Comparison of ENCODE assay signal across 8 cellular contexts in the genomic region with DNA sequence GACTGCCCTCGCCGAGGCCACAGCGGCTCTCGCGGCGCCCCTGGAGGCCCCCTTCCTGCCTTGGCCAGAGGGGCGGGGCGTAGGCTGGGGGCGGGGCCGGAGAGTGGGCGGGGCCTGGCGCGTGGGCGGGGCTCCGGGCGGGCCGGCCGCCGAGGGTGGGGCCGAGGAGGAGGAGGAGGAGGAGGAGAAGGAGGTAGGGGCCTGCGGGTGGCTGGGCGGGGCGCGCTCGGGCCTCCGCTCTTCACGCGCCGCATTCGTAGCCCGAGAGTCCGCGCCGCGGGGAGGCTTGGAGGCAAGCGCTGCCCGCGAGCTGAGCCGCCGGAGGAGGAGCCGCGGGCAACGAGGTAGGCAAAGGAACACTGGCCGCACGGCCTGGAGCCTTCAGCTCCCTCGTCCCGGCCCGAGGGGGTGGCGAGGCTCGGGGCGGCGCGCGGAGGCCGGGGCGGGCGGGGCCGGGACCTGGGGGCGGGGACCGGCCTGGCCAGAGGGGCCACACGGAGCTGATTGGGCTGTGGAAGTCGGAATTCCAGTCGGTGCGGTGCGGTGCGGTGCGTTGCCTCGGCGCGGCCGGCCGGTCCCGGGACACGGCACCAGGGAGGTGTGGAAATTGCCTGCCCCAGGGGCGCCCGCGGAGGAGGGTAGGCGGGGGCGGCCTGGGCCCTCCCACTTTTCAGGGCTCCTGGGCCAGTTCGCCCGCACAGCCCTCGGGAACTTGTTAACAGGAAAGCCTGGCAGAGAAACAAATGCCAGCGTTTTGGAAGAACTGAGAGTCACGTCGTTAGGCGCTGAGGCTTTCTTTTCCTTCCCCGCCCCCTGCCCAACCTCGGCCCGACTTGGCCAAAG. TPM values are rescaled to one million over a fixed set of nuclear protein-coding genes. Genes with fewer than 3 reads are reported as not detected.
DNase-seq lines count a peak whose midpoint lies in the region; ATAC-seq and TF ChIP-seq lines count a peak whose summit lies in the region.

A gene with protein sequence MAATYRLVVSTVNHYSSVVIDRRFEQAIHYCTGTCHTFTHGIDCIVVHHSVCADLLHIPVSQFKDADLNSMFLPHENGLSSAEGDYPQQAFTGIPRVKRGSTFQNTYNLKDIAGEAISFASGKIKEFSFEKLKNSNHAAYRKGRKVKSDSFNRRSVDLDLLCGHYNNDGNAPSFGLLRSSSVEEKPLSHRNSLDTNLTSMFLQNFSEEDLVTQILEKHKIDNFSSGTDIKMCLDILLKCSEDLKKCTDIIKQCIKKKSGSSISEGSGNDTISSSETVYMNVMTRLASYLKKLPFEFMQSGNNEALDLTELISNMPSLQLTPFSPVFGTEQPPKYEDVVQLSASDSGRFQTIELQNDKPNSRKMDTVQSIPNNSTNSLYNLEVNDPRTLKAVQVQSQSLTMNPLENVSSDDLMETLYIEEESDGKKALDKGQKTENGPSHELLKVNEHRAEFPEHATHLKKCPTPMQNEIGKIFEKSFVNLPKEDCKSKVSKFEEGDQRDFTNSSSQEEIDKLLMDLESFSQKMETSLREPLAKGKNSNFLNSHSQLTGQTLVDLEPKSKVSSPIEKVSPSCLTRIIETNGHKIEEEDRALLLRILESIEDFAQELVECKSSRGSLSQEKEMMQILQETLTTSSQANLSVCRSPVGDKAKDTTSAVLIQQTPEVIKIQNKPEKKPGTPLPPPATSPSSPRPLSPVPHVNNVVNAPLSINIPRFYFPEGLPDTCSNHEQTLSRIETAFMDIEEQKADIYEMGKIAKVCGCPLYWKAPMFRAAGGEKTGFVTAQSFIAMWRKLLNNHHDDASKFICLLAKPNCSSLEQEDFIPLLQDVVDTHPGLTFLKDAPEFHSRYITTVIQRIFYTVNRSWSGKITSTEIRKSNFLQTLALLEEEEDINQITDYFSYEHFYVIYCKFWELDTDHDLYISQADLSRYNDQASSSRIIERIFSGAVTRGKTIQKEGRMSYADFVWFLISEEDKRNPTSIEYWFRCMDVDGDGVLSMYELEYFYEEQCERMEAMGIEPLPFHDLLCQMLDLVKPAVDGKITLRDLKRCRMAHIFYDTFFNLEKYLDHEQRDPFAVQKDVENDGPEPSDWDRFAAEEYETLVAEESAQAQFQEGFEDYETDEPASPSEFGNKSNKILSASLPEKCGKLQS (N-terminal part only) (plus strand): TSS at position 223 of the 843 bp plus-strand sequence. CDS start 35,771 bp downstream, outside the sequence.

- in situ Hi-C loops in T47D (cut with HindIII; ENCODE audit: low pct_unique_long_range_greater_than_20kb, low sequenced_read_pairs), result no loop called here
- in situ Hi-C loops in gastrocnemius medialis (cut with MboI; ENCODE audit: low sequenced_read_pairs in 4 of 4), result no loop called here

- TF ChIP-seq CTCF in GM12864 (IDR thresholded peaks at IDR 0.05; ENCODE audit: low read depth, low read length, missing control alignments) (no peak), VCaP (conservative IDR thresholded peaks at IDR 0.05) (no peak), gastrocnemius medialis (IDR thresholded peaks at IDR 0.05 in 4 of 5, conservative IDR thresholded peaks at IDR 0.05 in 1 of 5) (no peak)

- no peaks in the 10 kb centered on the region for H3K27me3 ChIP-seq in iPS-15b (ENCODE audit: control insufficient read depth, insufficient read depth, low read length)
- H3K27me3 ChIP-seq in gastrocnemius medialis, result no peaks in the 10 kb centered on the region

- ATAC-seq in HG02840 (IDR thresholded peaks at IDR 0.05; ENCODE audit: low FRiP score, unreplicated experiment) (peak; percentile 58), gastrocnemius medialis (peak; percentile 78 to 82)

- H3K27ac ChIP-seq in VCaP (peak within 1 kb of the TSS; percentile 78), gastrocnemius medialis (peak within 1 kb of the TSS; percentile 82 to 98 (median 96))

- H3K36me3 ChIP-seq in iPS-15b (ENCODE audit: control insufficient read depth, insufficient read depth, low read length) (no peaks in the 10 kb centered on the region), gastrocnemius medialis (no peaks in the 10 kb centered on the region)

- H3K9me3 ChIP-seq in iPS-15b (ENCODE audit: control insufficient read depth, insufficient read depth, low read length) (no peaks in the 10 kb centered on the region), gastrocnemius medialis (no peaks in the 10 kb centered on the region)

- H3K4me3 ChIP-seq in GM12864 (ENCODE audit: low read depth, low read length), result peak within 1 kb of the TSS; percentile 68
- peak within 1 kb of the TSS; percentile 66 for H3K4me3 ChIP-seq in iPS-15b (ENCODE audit: low read depth, low read length)
- H3K4me3 ChIP-seq in gastrocnemius medialis, result peak within 1 kb of the TSS; percentile 65 to 90 (median 85)

- DNase-seq in GM12864 (ENCODE audit: low read depth) (no peak), NCI-H1930 (lab: John Stamatoyannopoulos, UW) (peak; percentile 75 to 81), T47D (ENCODE audit: low read depth in 1 of 2, low spot score in 1 of 2) (peak; percentile 84 to 93), gastrocnemius medialis (peak; percentile 77 to 86), NK-92 (lab: John Stamatoyannopoulos, UW; ENCODE audit: unreplicated experiment) (no peak)

- peaks cover 23% of the 10 kb centered on the region for H3K4me1 ChIP-seq in iPS-15b (ENCODE audit: control insufficient read depth, insufficient read depth, low read length)
- peaks cover 39 to 51% of the 10 kb centered on the region in 2 donors for H3K4me1 ChIP-seq in gastrocnemius medialis

- peak within 1 kb of the TSS; percentile 57 for H3K9ac ChIP-seq in iPS-15b (ENCODE audit: low read depth, low read length)

- peak; percentile 79 to 80 for TF ChIP-seq POLR2A in gastrocnemius medialis (IDR thresholded peaks at IDR 0.05)

- intact Hi-C loops in gastrocnemius medialis (cut with DNase I; ENCODE audit: low total_unique reads), result loop anchor here (2.0 to 5.0 kb wide), 6 partner anchors 25 to 828 kb away; a partner anchor contains a TSS

RNA-seq across cellular contexts. Expression of the gene that starts here (rescaled TPM):
- 10 to 100 TPM; 16.8 to 30.3 (median 25.6) TPM for total RNA-seq in gastrocnemius medialis

Comparison
In these comparisons a context has a peak if more than half of its experiments do, and no peak if none do; other contexts are left out.
1. DNase-seq: peak in NCI-H1930 (2 of 2), T47D (2 of 2) and gastrocnemius medialis (2 of 2); none in GM12864 (single experiment) and NK-92 (single experiment).
2. Peak in every context shown above with its lines, with median percentiles within 50 percentile points of each other: H3K4me3 ChIP-seq.